28 cellular contexts compared by ENCODE assay signal in the genomic region with DNA sequence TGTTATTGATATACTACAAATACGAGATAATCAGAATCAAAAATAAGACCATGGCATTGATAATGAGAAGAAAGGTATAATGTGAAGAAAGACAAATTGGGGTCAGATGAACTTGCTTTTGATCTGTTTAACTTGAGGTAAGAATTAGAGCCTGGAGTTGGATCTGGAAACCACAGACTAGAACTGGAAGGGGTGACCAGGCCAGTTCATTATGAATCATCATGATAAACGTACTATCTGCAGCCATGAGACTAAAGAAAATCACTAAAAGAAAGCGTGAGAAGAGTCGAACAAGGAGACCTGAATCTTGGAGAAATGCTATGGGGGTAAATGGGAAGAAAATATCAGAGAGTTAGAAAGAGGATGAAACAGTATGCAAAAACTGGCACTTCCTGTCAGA.
A peak's percentile ranks its signal among the peaks of the same experiment; 100 is the strongest.
DNase-seq lines count a peak whose midpoint lies in the region; FAIRE-seq and TF ChIP-seq lines count a peak whose summit lies in the region.
"Had no signal": no experiment of that assay in that cellular context is flagged by ENCODE, and none has a peak within 500 bp of the region (broad histone marks: within the 10 kb centered on the region; RNA-seq: fewer than 3 reads in every experiment).

No MANE protein-coding gene starts in this region.

- intact Hi-C loops in MCF 10A (cut with micrococcal nuclease), result no loop called here
- intact Hi-C loops in breast epithelium (cut with DNase I; ENCODE audit: low total_unique reads), result no loop called here
- intact Hi-C loops in colonic mucosa (cut with DNase I), result no loop called here
- intact Hi-C loops in lower leg skin (cut with DNase I; ENCODE audit: low total_unique reads), result no loop called here

- H3K9me3 Mint-ChIP-seq in MCF 10A (ENCODE audit: unreplicated experiment), result no peaks in the 10 kb centered on the region
- no peaks in the 10 kb centered on the region for H3K9me3 Mint-ChIP-seq in astrocyte (ENCODE audit: unreplicated experiment)

- H3K27ac Mint-ChIP-seq in MCF 10A (ENCODE audit: low read depth, unreplicated experiment) (no peak overlapping the region), astrocyte (ENCODE audit: unreplicated experiment) (no peak overlapping the region)
- H3K27ac Mint-ChIP-seq: activated CD8-positive, alpha-beta T cell treated with anti-CD3 and anti-CD28 coated beads, Interleukin-2, amount 10 ng/mL, durations not matched to agents 7 days and 5 days; activated naive CD4-positive, alpha-beta T cell treated with anti-CD3 and anti-CD28 coated beads for 36 hours; activated T-cell treated with anti-CD3 and anti-CD28 coated beads, Interleukin-2, amount 50 U/mL, for 24 hours; effector memory CD8-positive, alpha-beta T cell; immature natural killer cell had no signal

- H3K4me1 ChIP-seq in breast epithelium (no peaks in the 10 kb centered on the region), astrocyte (ENCODE audit: insufficient read depth, low read length) (no peaks in the 10 kb centered on the region), colonic mucosa (no peaks in the 10 kb centered on the region)
- H3K4me1 ChIP-seq: esophagus squamous epithelium, upper lobe of left lung had no signal

- TF ChIP-seq POLR2A in breast epithelium (IDR thresholded peaks at IDR 0.05) (no peak), lower leg skin (IDR thresholded peaks at IDR 0.05) (no peak)

- CTCF ChIA-PET in MCF 10A (lab: Yijun Ruan, JAX), result no interaction called here

- H3K27me3 Mint-ChIP-seq in MCF 10A (ENCODE audit: insufficient read depth, unreplicated experiment) (no peaks in the 10 kb centered on the region), astrocyte (ENCODE audit: low read depth, unreplicated experiment) (no peaks in the 10 kb centered on the region)
- H3K27me3 Mint-ChIP-seq: activated T-cell treated with anti-CD3 and anti-CD28 coated beads, Interleukin-2, amount 50 U/mL, for 24 hours; effector memory CD8-positive, alpha-beta T cell had no signal

- no peaks in the 10 kb centered on the region for H4K20me1 ChIP-seq in astrocyte (ENCODE audit: insufficient read depth, low read length)

- FAIRE-seq in astrocyte (lab: Jason Lieb, UNC), result no peak

- H3K36me3 ChIP-seq in breast epithelium (no peaks in the 10 kb centered on the region), astrocyte (ENCODE audit: insufficient read depth, low read length) (no peaks in the 10 kb centered on the region), colonic mucosa (no peaks in the 10 kb centered on the region)
- H3K36me3 ChIP-seq: esophagus squamous epithelium, upper lobe of left lung had no signal

- peak; percentile 2 for DNase-seq in MCF 10A (ENCODE audit: unreplicated experiment)
- no peak for DNase-seq in breast epithelium (ENCODE audit: low spot score in 2 of 2)
- peak; percentile 76 for DNase-seq in astrocyte (ENCODE audit: low read depth)
- DNase-seq in fibroblast of the aortic adventitia (ENCODE audit: low read depth), result peak; percentile 17
- DNase-seq in colonic mucosa, result no peak
- DNase-seq in GM19238 (ENCODE audit: insufficient read length, low spot score), result no peak
- DNase-seq in NCI-H2107 (lab: John Stamatoyannopoulos, UW), result no peak
- DNase-seq in lower leg skin (ENCODE audit: low spot score in 2 of 2), result no peak
- DNase-seq: 8988T; activated CD4-positive, CD25-positive, alpha-beta regulatory T cell treated with anti-CD3 and anti-CD28 coated beads, Interleukin-2, amount 50 U/mL, for 72 hours; activated CD8-positive, alpha-beta T cell treated with anti-CD3 and anti-CD28 coated beads, Interleukin-2, amount 10 ng/mL, durations not matched to agents 7 days and 5 days; activated naive CD4-positive, alpha-beta T cell treated with anti-CD3 and anti-CD28 coated beads for 36 hours; activated T-cell treated with anti-CD3 and anti-CD28 coated beads, Interleukin-2, amount 50 U/mL, for 24 hours; COR-L47; DND-41; effector memory CD8-positive, alpha-beta T cell; esophagus squamous epithelium; immature natural killer cell; NCI-H1048; NCI-H2029; NCI-H446; NK-92 treated with Interleukin-12 subunit alpha and Interleukin-12 subunit beta, amount 100 ng/mL, for 24 hours; occipital lobe; retina; SW 1271; upper lobe of left lung had no signal

- H3K4me1 Mint-ChIP-seq in MCF 10A (ENCODE audit: insufficient read depth, unreplicated experiment) (no peaks in the 10 kb centered on the region), astrocyte (ENCODE audit: low read depth, unreplicated experiment) (no peaks in the 10 kb centered on the region)
- H3K4me1 Mint-ChIP-seq: immature natural killer cell had no signal

- H3K4me3 ChIP-seq in breast epithelium (no peak overlapping the region), astrocyte (ENCODE audit: insufficient read depth, low read depth, low read length) (no peak overlapping the region), fibroblast of the aortic adventitia (ENCODE audit: low read depth, low read length) (no peak overlapping the region), colonic mucosa (no peak overlapping the region), lower leg skin (ENCODE audit: low read depth, poor library complexity, severe bottlenecking) (no peak overlapping the region)
- H3K4me3 ChIP-seq: esophagus squamous epithelium, lung, upper lobe of left lung had no signal

- no peak overlapping the region for H3K9ac ChIP-seq in astrocyte (ENCODE audit: low read length)
- no peak overlapping the region for H3K9ac ChIP-seq in colonic mucosa (ENCODE audit: low read depth in 2 of 2, low read length in 2 of 2)
- H3K9ac ChIP-seq: KMS-11 had no signal

- H3K9me3 ChIP-seq in breast epithelium (peaks cover 0 to 3% of the 10 kb centered on the region in 2 donors), astrocyte (ENCODE audit: insufficient read depth, low read depth, low read length) (no peaks in the 10 kb centered on the region), colonic mucosa (no peaks in the 10 kb centered on the region)
- H3K9me3 ChIP-seq: esophagus squamous epithelium, upper lobe of left lung had no signal

- H3K4me2 ChIP-seq in astrocyte (ENCODE audit: low read length), result peak overlapping the region; percentile 35
- H3K4me2 ChIP-seq: KMS-11 had no signal

- H3K79me2 ChIP-seq in astrocyte (ENCODE audit: insufficient read depth, low read length), result no peaks in the 10 kb centered on the region

- H3K4me3 Mint-ChIP-seq in MCF 10A (ENCODE audit: unreplicated experiment), result no peak overlapping the region
- no peak overlapping the region for H3K4me3 Mint-ChIP-seq in astrocyte (ENCODE audit: unreplicated experiment)
- H3K4me3 Mint-ChIP-seq: activated CD8-positive, alpha-beta T cell treated with anti-CD3 and anti-CD28 coated beads, Interleukin-2, amount 10 ng/mL, durations not matched to agents 7 days and 5 days; activated naive CD4-positive, alpha-beta T cell treated with anti-CD3 and anti-CD28 coated beads for 36 hours; activated T-cell treated with anti-CD3 and anti-CD28 coated beads, Interleukin-2, amount 50 U/mL, for 24 hours; effector memory CD8-positive, alpha-beta T cell; immature natural killer cell had no signal

- H3K36me3 Mint-ChIP-seq in MCF 10A (ENCODE audit: insufficient read depth, unreplicated experiment), result no peaks in the 10 kb centered on the region
- H3K36me3 Mint-ChIP-seq in astrocyte (ENCODE audit: low read depth, unreplicated experiment), result no peaks in the 10 kb centered on the region
- H3K36me3 Mint-ChIP-seq: immature natural killer cell had no signal

- H2AFZ ChIP-seq in astrocyte (ENCODE audit: low read depth, low read length), result no peak overlapping the region

- H3K27me3 ChIP-seq in breast epithelium (no peaks in the 10 kb centered on the region), astrocyte (ENCODE audit: insufficient read depth, low read length) (no peaks in the 10 kb centered on the region), colonic mucosa (no peaks in the 10 kb centered on the region)
- H3K27me3 ChIP-seq: esophagus squamous epithelium, upper lobe of left lung had no signal

- BruUV-seq in MCF 10A (replicated peaks; lab: Mats Ljungman, UMichigan), result no TSS peak

- no peak overlapping the region for H3K27ac ChIP-seq in breast epithelium
- H3K27ac ChIP-seq in astrocyte (ENCODE audit: low read depth, low read length), result no peak overlapping the region
- H3K27ac ChIP-seq in colonic mucosa, result no peak overlapping the region
- H3K27ac ChIP-seq: esophagus squamous epithelium, KMS-11, upper lobe of left lung had no signal

- POLR2A ChIA-PET in MCF 10A (lab: Yijun Ruan, JAX), result no interaction called here

- WGBS in lower leg skin, 2 donors, result 82 to 88% methylated on average over 4 of the region's 4 CpGs

- TF ChIP-seq CTCF in MCF 10A (IDR thresholded peaks at IDR 0.05; ENCODE audit: unreplicated experiment), result no peak
- no peak for TF ChIP-seq CTCF in breast epithelium (IDR thresholded peaks at IDR 0.05)
- TF ChIP-seq CTCF in astrocyte (IDR thresholded peaks at IDR 0.05; ENCODE audit: insufficient read depth, low read depth, low read length), result no peak
- no peak for TF ChIP-seq CTCF in fibroblast of the aortic adventitia (IDR thresholded peaks at IDR 0.05; ENCODE audit: insufficient read depth, low read length)
- TF ChIP-seq CTCF in colonic mucosa (IDR thresholded peaks at IDR 0.05), result no peak
- no peak for TF ChIP-seq CTCF in lower leg skin (IDR thresholded peaks at IDR 0.05)

Comparison
In these comparisons a context has a peak if more than half of its experiments do, and no peak if none do; other contexts are left out.
1. DNase-seq: peak in MCF 10A (single experiment), astrocyte (single experiment) and fibroblast of the aortic adventitia (single experiment); none in breast epithelium (0 of 2), colonic mucosa (single experiment), GM19238 (single experiment), NCI-H2107 (single experiment) and lower leg skin (0 of 2).